ENCODE assay signal across 21 cellular contexts in the genomic region with DNA sequence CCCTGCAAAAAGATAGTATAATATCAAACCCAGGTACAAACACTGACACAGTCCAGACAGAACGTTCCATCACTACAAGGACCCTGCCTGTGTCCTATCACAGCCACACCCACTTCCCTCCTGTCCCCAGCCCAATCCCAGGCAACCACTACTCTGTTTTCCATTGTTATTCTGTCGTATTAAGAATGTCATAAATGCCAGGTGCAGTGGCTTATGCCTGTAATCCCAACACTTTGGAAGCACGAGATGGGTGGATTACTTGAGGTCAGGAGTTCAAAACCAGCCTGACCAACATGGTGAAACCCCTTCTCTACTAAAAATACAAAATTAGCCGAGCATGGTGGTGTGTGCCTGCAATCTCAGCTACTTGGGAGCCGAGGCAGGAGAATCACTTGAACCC.
"Had no signal": no experiment of that assay in that cellular context is flagged by ENCODE, and none has a peak within 500 bp of the region (broad histone marks: within the 10 kb centered on the region; RNA-seq: fewer than 3 reads in every experiment).

No MANE protein-coding gene starts in this region.

- H3K4me3 ChIP-seq: colonic mucosa, dorsolateral prefrontal cortex, esophagus muscularis mucosa, gastroesophageal sphincter, heart left ventricle, neural progenitor cell, prostate gland, upper lobe of left lung had no signal

- H3K4me2 ChIP-seq: neural progenitor cell had no signal

- H3K27ac ChIP-seq: colonic mucosa, dorsolateral prefrontal cortex, esophagus muscularis mucosa, gastroesophageal sphincter, heart left ventricle, neural progenitor cell, prostate gland, upper lobe of left lung had no signal

- H3K27me3 Mint-ChIP-seq: activated T-cell treated with anti-CD3 and anti-CD28 coated beads, Interleukin-2, amount 50 U/mL, for 24 hours; activated T-helper 17 cell treated with anti-CD3 and anti-CD28 coated beads, Interleukin-2, amount 50 U/mL, for 72 hours; effector memory CD8-positive, alpha-beta T cell had no signal

- H3K9me3 Mint-ChIP-seq: activated T-cell treated with anti-CD3 and anti-CD28 coated beads, Interleukin-2, amount 50 U/mL, for 24 hours; activated T-helper 17 cell treated with anti-CD3 and anti-CD28 coated beads, Interleukin-2, amount 50 U/mL, for 72 hours; effector memory CD8-positive, alpha-beta T cell had no signal

- H3K4me1 ChIP-seq: colonic mucosa, esophagus muscularis mucosa, gastroesophageal sphincter, neural progenitor cell had no signal

- H3K4me3 Mint-ChIP-seq: activated T-cell treated with anti-CD3 and anti-CD28 coated beads, Interleukin-2, amount 50 U/mL, for 24 hours; activated T-helper 17 cell treated with anti-CD3 and anti-CD28 coated beads, Interleukin-2, amount 50 U/mL, for 72 hours; effector memory CD8-positive, alpha-beta T cell; neural progenitor cell had no signal

- ATAC-seq: effector memory CD8-positive, alpha-beta T cell; gastroesophageal sphincter; heart left ventricle; left cardiac atrium; naive thymus-derived CD4-positive, alpha-beta T cell; stimulated activated naive CD8-positive, alpha-beta T cell treated with anti-CD3 and anti-CD28 coated beads, Interleukin-15, Interleukin-2, amounts not matched to agents 100 U/mL and 50 U/mL, for 24 hours had no signal

- H3K36me3 Mint-ChIP-seq: activated naive CD4-positive, alpha-beta T cell treated with anti-CD3 and anti-CD28 coated beads, Interleukin-2, amount 50 U/mL, for 72 hours had no signal

- H3K27ac Mint-ChIP-seq: activated naive CD4-positive, alpha-beta T cell treated with anti-CD3 and anti-CD28 coated beads, Interleukin-2, amount 50 U/mL, for 72 hours; activated T-cell treated with anti-CD3 and anti-CD28 coated beads, Interleukin-2, amount 50 U/mL, for 24 hours; activated T-helper 17 cell treated with anti-CD3 and anti-CD28 coated beads, Interleukin-2, amount 50 U/mL, for 72 hours; naive thymus-derived CD4-positive, alpha-beta T cell; neural progenitor cell had no signal

- H3K27me3 ChIP-seq: colonic mucosa, heart left ventricle, neural progenitor cell, upper lobe of left lung had no signal

- DNase-seq: activated CD8-positive, alpha-beta memory T cell treated with anti-CD3 and anti-CD28 coated beads for 24 hours; activated CD8-positive, alpha-beta memory T cell treated with anti-CD3 and anti-CD28 coated beads, Interleukin-2, amount 50 U/mL, for 4 hours; activated T-cell treated with anti-CD3 and anti-CD28 coated beads, Interleukin-2, amount 50 U/mL, for 24 hours; aorta; central memory CD4-positive, alpha-beta T cell; colonic mucosa; dorsolateral prefrontal cortex; effector memory CD8-positive, alpha-beta T cell; heart left ventricle; left cardiac atrium; naive thymus-derived CD4-positive, alpha-beta T cell; stimulated activated CD4-positive, alpha-beta T cell treated with anti-CD3 and anti-CD28 coated beads, Interleukin-4, amount 100 ng/mL, for 4 hours; stimulated activated naive CD8-positive, alpha-beta T cell treated with anti-CD3 and anti-CD28 coated beads, Interleukin-15, Interleukin-2, amounts not matched to agents 100 U/mL and 50 U/mL, for 24 hours; T-helper 9 cell; upper lobe of left lung had no signal

- H3K4me1 Mint-ChIP-seq: activated T-helper 17 cell treated with anti-CD3 and anti-CD28 coated beads, Interleukin-2, amount 50 U/mL, for 72 hours; neural progenitor cell had no signal

- H2AFZ ChIP-seq: neural progenitor cell had no signal

- H3K36me3 ChIP-seq: colonic mucosa, esophagus muscularis mucosa, gastroesophageal sphincter, heart left ventricle, prostate gland, upper lobe of left lung had no signal
